ENCODE assay signal across 2 cellular contexts in the genomic region with DNA sequence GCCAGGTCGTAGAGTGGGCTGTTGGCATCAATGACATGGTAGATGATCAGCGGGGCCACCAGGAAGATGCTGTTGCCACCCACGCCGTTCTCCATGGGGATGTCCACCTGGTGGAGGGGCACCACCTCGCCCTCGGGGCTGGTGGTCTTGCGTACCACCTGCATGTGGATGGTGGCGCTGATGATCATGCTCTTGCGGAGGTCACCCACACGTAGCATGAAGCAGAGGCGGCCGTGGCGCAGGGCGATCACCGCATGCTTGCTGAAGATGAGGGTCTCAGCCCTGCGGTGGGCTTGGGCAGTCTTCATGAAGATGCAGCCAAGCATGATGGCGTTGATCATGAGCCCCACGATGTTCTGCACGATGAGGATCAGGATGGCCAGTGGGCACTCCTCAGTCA.
TF ChIP-seq lines count a peak whose summit lies in the region.

No MANE protein-coding gene starts in this region.

TF ChIP-seq in GM23338, 12 proteins besides CTCF, POLR2A, EP300 and RAD21 (continues in another document):
- TF ChIP-seq ZNF331 (CRISPR knock-in tag; IDR thresholded peaks at IDR 0.05; ENCODE audit: low read depth) = no peak
- no peak for TF ChIP-seq CREB1 (CRISPR knock-in tag; IDR thresholded peaks at IDR 0.05; ENCODE audit: low read depth)
- TF ChIP-seq, protein P1, sequence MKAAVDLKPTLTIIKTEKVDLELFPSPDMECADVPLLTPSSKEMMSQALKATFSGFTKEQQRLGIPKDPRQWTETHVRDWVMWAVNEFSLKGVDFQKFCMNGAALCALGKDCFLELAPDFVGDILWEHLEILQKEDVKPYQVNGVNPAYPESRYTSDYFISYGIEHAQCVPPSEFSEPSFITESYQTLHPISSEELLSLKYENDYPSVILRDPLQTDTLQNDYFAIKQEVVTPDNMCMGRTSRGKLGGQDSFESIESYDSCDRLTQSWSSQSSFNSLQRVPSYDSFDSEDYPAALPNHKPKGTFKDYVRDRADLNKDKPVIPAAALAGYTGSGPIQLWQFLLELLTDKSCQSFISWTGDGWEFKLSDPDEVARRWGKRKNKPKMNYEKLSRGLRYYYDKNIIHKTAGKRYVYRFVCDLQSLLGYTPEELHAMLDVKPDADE (IDR thresholded peaks at IDR 0.05) = no peak
- no peak for TF ChIP-seq EZH2 (IDR thresholded peaks at IDR 0.05; ENCODE audit: low read depth, unreplicated experiment)
- TF ChIP-seq EZH2phosphoT487 (IDR thresholded peaks at IDR 0.05; ENCODE audit: unreplicated experiment) = no peak
- no peak for TF ChIP-seq NANOG (IDR thresholded peaks at IDR 0.05; ENCODE audit: borderline replicate concordance)
- no peak for TF ChIP-seq POLR2AphosphoS5 (IDR thresholded peaks at IDR 0.05; ENCODE audit: low read depth)
- TF ChIP-seq ZNF114 (CRISPR knock-in tag; IDR thresholded peaks at IDR 0.05) = no peak
- TF ChIP-seq REST (IDR thresholded peaks at IDR 0.05; ENCODE audit: unreplicated experiment) = no peak
- TF ChIP-seq, protein P2, sequence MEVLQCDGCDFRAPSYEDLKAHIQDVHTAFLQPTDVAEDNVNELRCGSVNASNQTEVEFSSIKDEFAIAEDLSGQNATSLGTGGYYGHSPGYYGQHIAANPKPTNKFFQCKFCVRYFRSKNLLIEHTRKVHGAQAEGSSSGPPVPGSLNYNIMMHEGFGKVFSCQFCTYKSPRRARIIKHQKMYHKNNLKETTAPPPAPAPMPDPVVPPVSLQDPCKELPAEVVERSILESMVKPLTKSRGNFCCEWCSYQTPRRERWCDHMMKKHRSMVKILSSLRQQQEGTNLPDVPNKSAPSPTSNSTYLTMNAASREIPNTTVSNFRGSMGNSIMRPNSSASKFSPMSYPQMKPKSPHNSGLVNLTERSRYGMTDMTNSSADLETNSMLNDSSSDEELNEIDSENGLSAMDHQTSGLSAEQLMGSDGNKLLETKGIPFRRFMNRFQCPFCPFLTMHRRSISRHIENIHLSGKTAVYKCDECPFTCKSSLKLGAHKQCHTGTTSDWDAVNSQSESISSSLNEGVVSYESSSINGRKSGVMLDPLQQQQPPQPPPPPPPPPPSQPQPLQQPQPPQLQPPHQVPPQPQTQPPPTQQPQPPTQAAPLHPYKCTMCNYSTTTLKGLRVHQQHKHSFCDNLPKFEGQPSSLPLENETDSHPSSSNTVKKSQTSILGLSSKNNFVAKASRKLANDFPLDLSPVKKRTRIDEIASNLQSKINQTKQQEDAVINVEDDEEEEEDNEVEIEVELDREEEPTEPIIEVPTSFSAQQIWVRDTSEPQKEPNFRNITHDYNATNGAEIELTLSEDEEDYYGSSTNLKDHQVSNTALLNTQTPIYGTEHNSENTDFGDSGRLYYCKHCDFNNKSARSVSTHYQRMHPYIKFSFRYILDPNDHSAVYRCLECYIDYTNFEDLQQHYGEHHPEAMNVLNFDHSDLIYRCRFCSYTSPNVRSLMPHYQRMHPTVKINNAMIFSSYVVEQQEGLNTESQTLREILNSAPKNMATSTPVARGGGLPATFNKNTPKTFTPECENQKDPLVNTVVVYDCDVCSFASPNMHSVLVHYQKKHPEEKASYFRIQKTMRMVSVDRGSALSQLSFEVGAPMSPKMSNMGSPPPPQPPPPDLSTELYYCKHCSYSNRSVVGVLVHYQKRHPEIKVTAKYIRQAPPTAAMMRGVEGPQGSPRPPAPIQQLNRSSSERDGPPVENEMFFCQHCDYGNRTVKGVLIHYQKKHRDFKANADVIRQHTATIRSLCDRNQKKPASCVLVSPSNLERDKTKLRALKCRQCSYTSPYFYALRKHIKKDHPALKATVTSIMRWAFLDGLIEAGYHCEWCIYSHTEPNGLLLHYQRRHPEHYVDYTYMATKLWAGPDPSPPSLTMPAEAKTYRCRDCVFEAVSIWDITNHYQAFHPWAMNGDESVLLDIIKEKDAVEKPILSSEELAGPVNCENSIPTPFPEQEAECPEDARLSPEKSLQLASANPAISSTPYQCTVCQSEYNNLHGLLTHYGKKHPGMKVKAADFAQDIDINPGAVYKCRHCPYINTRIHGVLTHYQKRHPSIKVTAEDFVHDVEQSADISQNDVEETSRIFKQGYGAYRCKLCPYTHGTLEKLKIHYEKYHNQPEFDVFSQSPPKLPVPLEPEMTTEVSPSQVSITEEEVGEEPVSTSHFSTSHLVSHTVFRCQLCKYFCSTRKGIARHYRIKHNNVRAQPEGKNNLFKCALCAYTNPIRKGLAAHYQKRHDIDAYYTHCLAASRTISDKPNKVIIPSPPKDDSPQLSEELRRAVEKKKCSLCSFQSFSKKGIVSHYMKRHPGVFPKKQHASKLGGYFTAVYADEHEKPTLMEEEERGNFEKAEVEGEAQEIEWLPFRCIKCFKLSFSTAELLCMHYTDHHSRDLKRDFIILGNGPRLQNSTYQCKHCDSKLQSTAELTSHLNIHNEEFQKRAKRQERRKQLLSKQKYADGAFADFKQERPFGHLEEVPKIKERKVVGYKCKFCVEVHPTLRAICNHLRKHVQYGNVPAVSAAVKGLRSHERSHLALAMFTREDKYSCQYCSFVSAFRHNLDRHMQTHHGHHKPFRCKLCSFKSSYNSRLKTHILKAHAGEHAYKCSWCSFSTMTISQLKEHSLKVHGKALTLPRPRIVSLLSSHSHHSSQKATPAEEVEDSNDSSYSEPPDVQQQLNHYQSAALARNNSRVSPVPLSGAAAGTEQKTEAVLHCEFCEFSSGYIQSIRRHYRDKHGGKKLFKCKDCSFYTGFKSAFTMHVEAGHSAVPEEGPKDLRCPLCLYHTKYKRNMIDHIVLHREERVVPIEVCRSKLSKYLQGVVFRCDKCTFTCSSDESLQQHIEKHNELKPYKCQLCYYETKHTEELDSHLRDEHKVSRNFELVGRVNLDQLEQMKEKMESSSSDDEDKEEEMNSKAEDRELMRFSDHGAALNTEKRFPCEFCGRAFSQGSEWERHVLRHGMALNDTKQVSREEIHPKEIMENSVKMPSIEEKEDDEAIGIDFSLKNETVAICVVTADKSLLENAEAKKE (CRISPR knock-in tag; IDR thresholded peaks at IDR 0.05) = no peak

TF ChIP-seq in H1, 55 proteins besides CTCF, POLR2A, EP300 and RAD21:
- no peak for TF ChIP-seq TAF1 (IDR thresholded peaks at IDR 0.05; ENCODE audit: low read depth, low read length)
- no peak for TF ChIP-seq BCL11A (IDR thresholded peaks at IDR 0.05; ENCODE audit: low read depth in 2 of 2, low read length in 2 of 2)
- no peak for TF ChIP-seq SIX5 (IDR thresholded peaks at IDR 0.05; ENCODE audit: low read depth, low read length)
- no peak for TF ChIP-seq CTBP2 (IDR thresholded peaks at IDR 0.05; ENCODE audit: borderline replicate concordance, insufficient read depth, insufficient read length, low read length)
- no peak for TF ChIP-seq RBBP5 (IDR thresholded peaks at IDR 0.05; ENCODE audit: borderline replicate concordance, low read depth, low read length)
- no peak for TF ChIP-seq CHD2 (IDR thresholded peaks at IDR 0.05; ENCODE audit: low read length)
- TF ChIP-seq ASH2L (IDR thresholded peaks at IDR 0.05; ENCODE audit: low read length) = no peak
- TF ChIP-seq PHF8 (conservative IDR thresholded peaks at IDR 0.05; ENCODE audit: low read depth, low read length) = no peak
- no peak for TF ChIP-seq FOSL1 (IDR thresholded peaks at IDR 0.05; ENCODE audit: insufficient read depth, low read depth, low read length)
- no peak for TF ChIP-seq POLR2AphosphoS5 (IDR thresholded peaks at IDR 0.05; ENCODE audit: low read depth, low read length)
- TF ChIP-seq SP1 (IDR thresholded peaks at IDR 0.05; ENCODE audit: low read depth, low read length) = no peak
- no peak for TF ChIP-seq HDAC6 (IDR thresholded peaks at IDR 0.05; ENCODE audit: low read depth, low read length)
- TF ChIP-seq TEAD4 (IDR thresholded peaks at IDR 0.05; ENCODE audit: low read depth, low read length) = no peak
- TF ChIP-seq RFX5 (IDR thresholded peaks at IDR 0.05; ENCODE audit: borderline replicate concordance, low read depth, low read length) = no peak
- TF ChIP-seq NRF1 (IDR thresholded peaks at IDR 0.05; ENCODE audit: low read depth, low read length) = no peak
- no peak for TF ChIP-seq SP4 (IDR thresholded peaks at IDR 0.05; ENCODE audit: low read length)
